20 cellular contexts compared by ENCODE assay signal in the genomic region with DNA sequence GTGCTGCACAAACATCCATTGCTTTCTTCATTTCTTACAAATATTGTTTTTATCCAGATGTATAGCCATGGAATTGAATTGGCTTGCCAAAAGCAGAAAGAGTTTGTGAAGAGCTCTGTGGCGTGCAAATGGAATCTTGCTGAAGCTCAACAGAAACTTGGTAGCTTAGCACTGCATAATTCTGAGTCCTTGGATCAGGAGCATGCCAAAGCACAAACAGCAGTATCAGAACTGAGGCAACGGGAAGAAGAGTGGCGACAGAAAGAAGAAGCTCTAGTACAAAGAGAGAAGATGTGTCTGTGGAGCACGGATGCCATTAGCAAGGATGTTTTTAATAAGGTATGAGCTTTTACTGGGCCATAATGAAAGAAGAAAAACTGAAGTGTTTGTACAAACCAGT.
"Had no signal": no experiment of that assay in that cellular context is flagged by ENCODE, and none has a peak within 500 bp of the region (broad histone marks: within the 10 kb centered on the region; RNA-seq: fewer than 3 reads in every experiment).

No MANE protein-coding gene starts in this region.

- H3K27me3 ChIP-seq: upper lobe of right lung had no signal

- H3K4me1 Mint-ChIP-seq: neural crest cell had no signal

- DNase-seq: activated CD4-positive, CD25-positive, alpha-beta regulatory T cell treated with anti-CD3 and anti-CD28 coated beads, Interleukin-2, amount 50 U/mL, for 72 hours; activated T-cell treated with anti-CD3 and anti-CD28 coated beads, Interleukin-2, amount 50 U/mL, for 1 hour; cerebellar nuclear complex; foreskin fibroblast; hippocampal formation; kidney glomerular epithelial cell; occipital lobe; SK-N-SH; stimulated activated CD4-positive, alpha-beta T cell treated with anti-CD3 and anti-CD28 coated beads, Interleukin-4, amount 100 ng/mL, for 1 hour; stimulated activated naive CD8-positive, alpha-beta T cell treated with anti-CD3 and anti-CD28 coated beads, Interleukin-15, Interleukin-2, amounts not matched to agents 100 U/mL and 50 U/mL, for 24 hours; upper lobe of right lung had no signal

- H3K27ac ChIP-seq: epithelial cell of prostate, upper lobe of right lung, VCaP had no signal

- ATAC-seq: activated naive CD4-positive, alpha-beta T cell treated with anti-CD3 and anti-CD28 coated beads, Interleukin-2, amount 50 U/mL, for 72 hours; activated T-helper 17 cell treated with anti-CD3 and anti-CD28 coated beads, Interleukin-2, amount 50 U/mL, for 72 hours; sciatic nerve; stimulated activated naive CD8-positive, alpha-beta T cell treated with anti-CD3 and anti-CD28 coated beads, Interleukin-15, Interleukin-2, amounts not matched to agents 100 U/mL and 50 U/mL, for 24 hours; upper lobe of right lung had no signal

- H3K27me3 Mint-ChIP-seq: activated T-helper 17 cell treated with anti-CD3 and anti-CD28 coated beads, Interleukin-2, amount 50 U/mL, for 72 hours; memory B cell had no signal

- H3K4me3 ChIP-seq: coronary artery, upper lobe of right lung had no signal

- H3K9me3 ChIP-seq: SK-N-SH, upper lobe of right lung had no signal

- H3K4me3 Mint-ChIP-seq: activated T-helper 17 cell treated with anti-CD3 and anti-CD28 coated beads, Interleukin-2, amount 50 U/mL, for 72 hours; memory B cell; neural crest cell; T-helper 2 cell treated with Interferon-gamma antibody and Interleukin-4, amounts not matched to agents 5 μg/mL and 100 μg/mL, for 36 hours had no signal

- H3K9me3 Mint-ChIP-seq: activated naive CD4-positive, alpha-beta T cell treated with anti-CD3 and anti-CD28 coated beads, Interleukin-2, amount 50 U/mL, for 72 hours; activated T-helper 17 cell treated with anti-CD3 and anti-CD28 coated beads, Interleukin-2, amount 50 U/mL, for 72 hours; memory B cell; neural crest cell; T-helper 2 cell treated with Interferon-gamma antibody and Interleukin-4, amounts not matched to agents 5 μg/mL and 100 μg/mL, for 36 hours had no signal

- H3K27ac Mint-ChIP-seq: activated naive CD4-positive, alpha-beta T cell treated with anti-CD3 and anti-CD28 coated beads, Interleukin-2, amount 50 U/mL, for 72 hours; activated T-helper 17 cell treated with anti-CD3 and anti-CD28 coated beads, Interleukin-2, amount 50 U/mL, for 72 hours; memory B cell; T-helper 2 cell treated with Interferon-gamma antibody and Interleukin-4, amounts not matched to agents 5 μg/mL and 100 μg/mL, for 36 hours had no signal
